ENCODE assay signal across 26 cellular contexts in the genomic region with DNA sequence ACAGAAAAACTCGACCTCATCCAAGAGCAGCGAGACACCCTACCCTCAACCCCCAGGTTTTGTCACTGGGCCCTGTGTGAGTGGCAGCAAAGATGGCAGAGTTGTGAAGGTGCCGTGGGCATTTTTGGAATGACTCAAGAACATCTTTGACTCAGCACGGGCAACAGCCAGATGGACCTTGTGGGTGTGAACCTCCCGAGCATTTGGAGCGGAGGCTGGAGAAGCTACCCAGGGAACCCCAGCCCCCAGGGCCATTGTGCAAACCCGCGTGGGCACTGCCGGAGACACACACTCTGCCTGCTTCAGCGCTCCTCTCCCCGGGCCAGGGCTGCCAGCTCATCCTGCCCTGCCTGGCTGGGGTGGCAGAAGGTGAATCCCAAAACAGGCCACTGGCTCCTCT.
"Had no signal": no experiment of that assay in that cellular context is flagged by ENCODE, and none has a peak within 500 bp of the region (broad histone marks: within the 10 kb centered on the region; RNA-seq: fewer than 3 reads in every experiment).

No MANE protein-coding gene starts in this region.

- H3K27ac ChIP-seq: adrenal gland, coronary artery, gastrocnemius medialis, testis, vagina had no signal

- H3K4me3 ChIP-seq: adrenal gland, coronary artery, gastrocnemius medialis, mucosa of descending colon, smooth muscle cell, testis, vagina had no signal

- FAIRE-seq: astrocyte, islet of Langerhans had no signal

- DNase-seq: activated B cell treated with CpG ODN at 0.5 μM for 24 hours; activated CD4-positive, alpha-beta T cell treated with anti-CD3 and anti-CD28 coated beads for 36 hours; activated CD4-positive, alpha-beta T cell treated with anti-CD3 and anti-CD28 coated beads, Interleukin-2, amount 50 U/mL, for 48 hours; activated CD8-positive, alpha-beta memory T cell treated with anti-CD3 and anti-CD28 coated beads, Interleukin-2, amount 50 U/mL, for 48 hours; activated naive CD4-positive, alpha-beta T cell; activated T-cell treated with anti-CD3 and anti-CD28 coated beads, Interleukin-2, amount 50 U/mL, for 4 hours; adrenal gland; cerebellar nuclear complex; gastrocnemius medialis; hippocampal formation; left cardiac atrium; mesenchymal stem cell; mucosa of descending colon; nephron progenitor cell; stimulated activated CD4-positive, alpha-beta T cell treated with anti-CD3 and anti-CD28 coated beads, Interleukin-15, amount 100 ng/mL, for 24 hours; stimulated activated CD4-positive, alpha-beta T cell treated with anti-CD3 and anti-CD28 coated beads, Interleukin-2, amount 100 ng/mL, for 48 hours; stimulated activated CD8-positive, alpha-beta memory T cell treated with anti-CD3 and anti-CD28 coated beads, Interleukin-4, amount 100 ng/mL, for 48 hours; stimulated activated naive B cell treated with anti-CD40 and anti-IgM and Interleukin-4, amounts not matched to agents 10 μg/mL and 1 μg/mL and 100 μg/mL, for 72 hours; T1000; testis had no signal

- ATAC-seq: activated CD4-positive, alpha-beta T cell treated with anti-CD3 and anti-CD28 coated beads for 36 hours; activated T-cell treated with anti-CD3 and anti-CD28 coated beads, Interleukin-2, amount 50 U/mL, for 4 hours; gastrocnemius medialis; left cardiac atrium; mucosa of descending colon; sciatic nerve; stimulated activated naive B cell treated with anti-CD40 and anti-IgM and Interleukin-4, amounts not matched to agents 10 μg/mL and 1 μg/mL and 100 μg/mL, for 72 hours had no signal

- H3K4me2 ChIP-seq: smooth muscle cell had no signal

- H3K4me1 ChIP-seq: adrenal gland, gastrocnemius medialis, testis, vagina had no signal

- H3K27me3 ChIP-seq: adrenal gland, gastrocnemius medialis, testis, vagina had no signal

- H3K9me3 ChIP-seq: adrenal gland, gastrocnemius medialis, mucosa of descending colon, testis, vagina had no signal

- H3K36me3 ChIP-seq: adrenal gland, gastrocnemius medialis, vagina had no signal
